Comparison of ENCODE assay signal across 8 cellular contexts in genomic region chr9:136400038-136400834, GRCh38. TPM values are rescaled to one million over a fixed set of nuclear protein-coding genes. Genes with fewer than 3 reads are reported as not detected.
DNase-seq lines count a peak whose midpoint lies in the region; ATAC-seq, FAIRE-seq and TF ChIP-seq lines count a peak whose summit lies in the region.

Gene SNAPC4, minus strand, starts transcription at chr9:136400170. Its CDS starts 1,742 bp downstream, at chr9:136398428.

- ATAC-seq in GM19463 (IDR thresholded peaks at IDR 0.05; ENCODE audit: unreplicated experiment) = peak; percentile 69

- no peaks in the 10 kb centered on the region for H3F3A ChIP-seq in OCI-LY1 (ENCODE audit: insufficient read depth, low read length)

- H3K9me3 ChIP-seq in CD4-positive, alpha-beta memory T cell (ENCODE audit: control insufficient read depth in 1 of 2, low read length in 2 of 2) = no peaks in the 10 kb centered on the region
- no peaks in the 10 kb centered on the region for H3K9me3 ChIP-seq in OCI-LY1 (ENCODE audit: low read length)
- no peaks in the 10 kb centered on the region for H3K9me3 ChIP-seq in mononuclear cell (ENCODE audit: low read depth, low read length)

- no peak within 1 kb of the TSS for H2AFZ ChIP-seq in OCI-LY1 (ENCODE audit: low read length)

- no peaks in the 10 kb centered on the region for H3K9me2 ChIP-seq in OCI-LY1 (ENCODE audit: low read depth, low read length)

- H3K9me3 Mint-ChIP-seq in CD4-positive, alpha-beta memory T cell = no peaks in the 10 kb centered on the region

- intact Hi-C loops in CD4-positive, alpha-beta memory T cell (cut with micrococcal nuclease) = loop anchor here (1.0 to 10.0 kb wide), 6 partner anchors 10 to 145 kb away; partner anchors contain the start of genes DNLZ, ENTR1, INPP5E and NOTCH1

- no peaks in the 10 kb centered on the region for H3K27me3 ChIP-seq in CD4-positive, alpha-beta memory T cell (ENCODE audit: insufficient read depth, low read length)
- H3K27me3 ChIP-seq in OCI-LY1 (ENCODE audit: insufficient read depth, low read length) (no peaks in the 10 kb centered on the region), mononuclear cell (ENCODE audit: insufficient read depth, low read length) (no peaks in the 10 kb centered on the region)

- H3K4me1 ChIP-seq in CD4-positive, alpha-beta memory T cell (ENCODE audit: insufficient read depth, low read length) = peaks cover 51% of the 10 kb centered on the region
- H3K4me1 ChIP-seq in OCI-LY1 (ENCODE audit: insufficient read depth, low read length, severe bottlenecking) (peaks cover 20% of the 10 kb centered on the region), mononuclear cell (ENCODE audit: insufficient read depth, low read length) (peaks cover 47% of the 10 kb centered on the region)

- peak within 1 kb of the TSS; percentile 55 for H3K27ac ChIP-seq in CD4-positive, alpha-beta memory T cell (ENCODE audit: low read depth, low read length)
- no peak within 1 kb of the TSS for H3K27ac ChIP-seq in OCI-LY1 (ENCODE audit: low read depth, low read length, poor library complexity, severe bottlenecking)
- H3K27ac ChIP-seq in epithelial cell of prostate = peak within 1 kb of the TSS; percentile 26

- no peaks in the 10 kb centered on the region for H3K27me3 Mint-ChIP-seq in CD4-positive, alpha-beta memory T cell

- peaks cover 28 to 50% (median 40%) of the 10 kb centered on the region in 4 donors for H3K4me1 Mint-ChIP-seq in CD4-positive, alpha-beta memory T cell

- H3K36me3 ChIP-seq in CD4-positive, alpha-beta memory T cell (ENCODE audit: insufficient read depth, low read length) = peaks cover 21% of the 10 kb centered on the region
- H3K36me3 ChIP-seq in OCI-LY1 (ENCODE audit: insufficient read depth, low read length) = peaks cover 67% of the 10 kb centered on the region

- peak within 1 kb of the TSS; percentile 36 to 57 for H3K4me3 ChIP-seq in CD4-positive, alpha-beta memory T cell (ENCODE audit: low read length in 2 of 2)
- H3K4me3 ChIP-seq in OCI-LY1 (ENCODE audit: low read depth, low read length, poor library complexity, severe bottlenecking) (peak within 1 kb of the TSS; percentile 99), mononuclear cell (ENCODE audit: low read length) (peak within 1 kb of the TSS; percentile 69)

- CTCF ChIA-PET in CD4-positive, alpha-beta memory T cell (lab: Charles Lee; ENCODE audit: partially characterized antibody) = interaction anchor here (0.5 to 3.9 kb wide), 9 partner anchors 9 to 216 kb away, joined by 3 to 20 read pairs (median 4); partner anchors contain the start of genes DNLZ, ENTR1 and PMPCA

- peaks cover 18% of the 10 kb centered on the region for H3K79me2 ChIP-seq in OCI-LY1 (ENCODE audit: insufficient read depth, low read length)

- DNase-seq in CD4-positive, alpha-beta memory T cell = peak; percentile 80 to 87 (median 85)
- DNase-seq in HTR-8/SVneo (ENCODE audit: insufficient read length, low spot score) = peak; percentile 91
- DNase-seq in activated CD8-positive, alpha-beta memory T cell treated with anti-CD3 and anti-CD28 coated beads, Interleukin-2, amount 50 U/mL, for 4 hours = peak; percentile 88
- peak; percentile 36 for DNase-seq in epithelial cell of prostate (ENCODE audit: low read depth, low spot score)
- DNase-seq in stimulated activated CD8-positive, alpha-beta memory T cell treated with anti-CD3 and anti-CD28 coated beads, Interleukin-2, amount 100 ng/mL, for 1 hour (ENCODE audit: low read depth in 2 of 2) = peak; percentile 67 to 77

- peak within 1 kb of the TSS; percentile 30 to 93 (median 79) for H3K27ac Mint-ChIP-seq in CD4-positive, alpha-beta memory T cell

- peak within 1 kb of the TSS; percentile 96 for H3K9ac ChIP-seq in OCI-LY1 (ENCODE audit: low read length)

- H3K4me2 ChIP-seq in OCI-LY1 (ENCODE audit: low read length) = peak within 1 kb of the TSS; percentile 99

- peak within 1 kb of the TSS; percentile 83 to 90 (median 88) for H3K4me3 Mint-ChIP-seq in CD4-positive, alpha-beta memory T cell

- H4K20me1 ChIP-seq in OCI-LY1 (ENCODE audit: insufficient read depth, low read length) = no peaks in the 10 kb centered on the region

- peak; percentile 88 for TF ChIP-seq CTCF in OCI-LY1 (IDR thresholded peaks at IDR 0.05; ENCODE audit: low read length)

- peak; percentile 4 for FAIRE-seq in HTR-8/SVneo (lab: Jason Lieb, UNC)

- peaks cover 4 to 20% of the 10 kb centered on the region in 2 donors for H3K36me3 Mint-ChIP-seq in CD4-positive, alpha-beta memory T cell

- POLR2A ChIA-PET in CD4-positive, alpha-beta memory T cell (lab: Charles Lee; ENCODE audit: partially characterized antibody) = interaction anchor here (0.5 to 4.3 kb wide), 4 partner anchors 9 to 306 kb away, joined by 3 to 36 read pairs (median 15); partner anchors contain the start of genes DNLZ, ENTR1 and PMPCA

RNA-seq across cellular contexts. Expression of gene SNAPC4, which starts in this region (rescaled TPM):
- 10 to 100 TPM; 13.1 to 15.4 TPM for total RNA-seq in CD4-positive, alpha-beta memory T cell
- polyA plus RNA-seq in CD4-positive, alpha-beta memory T cell = 1 to 10 TPM in 1 of 2 donors, under 1 TPM in 1; 0.35 to 2.1 TPM
- total RNA-seq in mononuclear cell = 3.5 TPM

Comparison
In these comparisons a context has a peak if more than half of its experiments do, and no peak if none do; other contexts are left out.
1. DNase-seq: peak in every context shown above with its lines; median percentile 91 in HTR-8/SVneo; 88 in activated CD8-positive, alpha-beta memory T cell treated with anti-CD3 and anti-CD28 coated beads, Interleukin-2, amount 50 U/mL, for 4 hours; 85 in CD4-positive, alpha-beta memory T cell; 72 in stimulated activated CD8-positive, alpha-beta memory T cell treated with anti-CD3 and anti-CD28 coated beads, Interleukin-2, amount 100 ng/mL, for 1 hour; 36 in epithelial cell of prostate.
2. H3K4me3 ChIP-seq: peak in every context shown above with its lines; median percentile 99 in OCI-LY1; 69 in mononuclear cell; 46 in CD4-positive, alpha-beta memory T cell.